21 cellular contexts compared by ENCODE assay signal in the genomic region with DNA sequence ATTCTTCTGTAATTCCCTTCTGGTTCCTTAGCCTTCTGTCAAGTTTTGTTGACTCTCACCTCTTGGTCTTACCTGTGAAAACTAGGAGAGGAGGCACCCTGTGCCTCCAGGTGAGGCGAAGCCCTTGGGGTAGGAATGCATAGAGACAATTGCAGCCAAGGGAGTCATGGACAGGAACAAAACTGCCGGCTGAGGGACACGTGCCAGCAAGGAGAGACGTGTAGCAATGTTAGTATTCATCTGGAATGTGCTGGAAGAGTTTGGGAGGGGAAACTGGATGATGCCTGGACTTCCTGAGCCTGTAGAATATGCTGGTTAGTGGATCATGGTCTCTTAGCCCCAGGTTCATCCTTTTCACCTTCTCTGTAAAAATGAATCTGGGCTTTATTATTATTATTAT.
"Had no signal": no experiment of that assay in that cellular context is flagged by ENCODE, and none has a peak within 500 bp of the region (broad histone marks: within the 10 kb centered on the region; RNA-seq: fewer than 3 reads in every experiment).

No MANE protein-coding gene starts in this region.

- DNase-seq: activated CD4-positive, alpha-beta memory T cell treated with anti-CD3 and anti-CD28 coated beads for 36 hours; activated CD4-positive, alpha-beta T cell treated with anti-CD3 and anti-CD28 coated beads for 4 hours; activated CD4-positive, CD25-positive, alpha-beta regulatory T cell; activated effector memory CD4-positive, alpha-beta T cell treated with Interleukin-2 at 50 U/mL for 16 hours; activated naive CD4-positive, alpha-beta T cell treated with anti-CD3 and anti-CD28 coated beads, Interleukin-2, amount 50 U/mL, for 16 hours; activated naive CD8-positive, alpha-beta T cell treated with anti-CD3 and anti-CD28 coated beads, Interleukin-2, amount 50 U/mL, for 24 hours; activated T-cell treated with anti-CD3 and anti-CD28 coated beads, Interleukin-2, amount 50 U/mL, for 72 hours; body of pancreas; foreskin melanocyte; immature natural killer cell; kidney glomerular epithelial cell; left lung; naive thymus-derived CD4-positive, alpha-beta T cell; sigmoid colon; stimulated activated CD4-positive, alpha-beta T cell treated with anti-CD3 and anti-CD28 coated beads, Interleukin-4, amount 100 ng/mL, for 24 hours; stimulated activated naive CD4-positive, alpha-beta T cell treated with Interleukin-2 at 50 U/mL for 16 hours; T1000; upper lobe of right lung had no signal

- H3K4me1 ChIP-seq: upper lobe of right lung had no signal

- ATAC-seq: activated naive CD8-positive, alpha-beta T cell treated with anti-CD3 and anti-CD28 coated beads, Interleukin-2, amount 50 U/mL, for 24 hours; activated T-cell treated with anti-CD3 and anti-CD28 coated beads, Interleukin-2, amount 50 U/mL, for 72 hours; body of pancreas; left lung; naive thymus-derived CD4-positive, alpha-beta T cell; upper lobe of right lung had no signal

- H3K9me3 ChIP-seq: body of pancreas, left lung, sigmoid colon, upper lobe of right lung had no signal

- H3K9me3 Mint-ChIP-seq: activated T-cell treated with anti-CD3 and anti-CD28 coated beads, Interleukin-2, amount 50 U/mL, for 72 hours; T-helper 1 cell treated with Interleukin-12 subunit alpha and Interleukin-12 subunit beta and Interleukin-4 antibody, amounts not matched to agents 30 μg/mL and 1 μg/mL, for 36 hours had no signal

- H3K36me3 ChIP-seq: left lung, neural progenitor cell, upper lobe of right lung had no signal

- H3K27ac Mint-ChIP-seq: activated CD4-positive, alpha-beta memory T cell treated with anti-CD3 and anti-CD28 coated beads for 36 hours; activated naive CD8-positive, alpha-beta T cell treated with anti-CD3 and anti-CD28 coated beads, Interleukin-2, amount 50 U/mL, for 24 hours; activated T-cell treated with anti-CD3 and anti-CD28 coated beads, Interleukin-2, amount 50 U/mL, for 72 hours; immature natural killer cell; naive thymus-derived CD4-positive, alpha-beta T cell; neural progenitor cell; T-helper 1 cell treated with Interleukin-12 subunit alpha and Interleukin-12 subunit beta and Interleukin-4 antibody, amounts not matched to agents 30 μg/mL and 1 μg/mL, for 36 hours had no signal

- H3K27ac ChIP-seq: body of pancreas, left lung, neural progenitor cell, sigmoid colon, upper lobe of right lung had no signal

- H3K4me3 Mint-ChIP-seq: activated CD4-positive, alpha-beta memory T cell treated with anti-CD3 and anti-CD28 coated beads for 36 hours; activated naive CD8-positive, alpha-beta T cell treated with anti-CD3 and anti-CD28 coated beads, Interleukin-2, amount 50 U/mL, for 24 hours; activated T-cell treated with anti-CD3 and anti-CD28 coated beads, Interleukin-2, amount 50 U/mL, for 72 hours; immature natural killer cell; naive thymus-derived CD4-positive, alpha-beta T cell; neural progenitor cell; T-helper 1 cell treated with Interleukin-12 subunit alpha and Interleukin-12 subunit beta and Interleukin-4 antibody, amounts not matched to agents 30 μg/mL and 1 μg/mL, for 36 hours had no signal

- H3K4me3 ChIP-seq: body of pancreas, left lung, lung, neural progenitor cell, sigmoid colon, upper lobe of right lung had no signal

- H3K27me3 ChIP-seq: body of pancreas had no signal
